Comparison of ENCODE assay signal across 27 cellular contexts in genomic region chrX:14235004-14235403, GRCh38.
DNase-seq lines count a peak whose midpoint lies in the region; ATAC-seq, FAIRE-seq and TF ChIP-seq lines count a peak whose summit lies in the region.
"Had no signal": no experiment of that assay in that cellular context is flagged by ENCODE, and none has a peak within 500 bp of the region (broad histone marks: within the 10 kb centered on the region; RNA-seq: fewer than 3 reads in every experiment).

No MANE protein-coding gene starts in this region.

- H3K27ac ChIP-seq in A549, result no peak overlapping the region
- H3K27ac ChIP-seq in HEK293 (ENCODE audit: extremely low read depth, low read depth, low read length), result no peak overlapping the region
- H3K27ac ChIP-seq in RWPE1, result no peak overlapping the region
- no peak overlapping the region for H3K27ac ChIP-seq in foreskin keratinocyte
- H3K27ac ChIP-seq: body of pancreas, psoas muscle, stomach, vagina had no signal

- H3K4me2 ChIP-seq in A549, result no peak overlapping the region

- intact Hi-C loops in activated CD4-positive, alpha-beta T cell treated with anti-CD3 and anti-CD28 coated beads, Interleukin-2, amount 10 ng/mL, durations not matched to agents 24 days and 14 days (cut with micrococcal nuclease), result no loop called here

- no peaks in the 10 kb centered on the region for H3K36me3 Mint-ChIP-seq in activated CD4-positive, alpha-beta T cell treated with anti-CD3 and anti-CD28 coated beads, Interleukin-2, amount 10 ng/mL, durations not matched to agents 24 days and 14 days (ENCODE audit: low read depth)
- H3K36me3 Mint-ChIP-seq in mesothelial cell of epicardium, result no peaks in the 10 kb centered on the region
- H3K36me3 Mint-ChIP-seq: activated CD4-positive, alpha-beta memory T cell treated with anti-CD3 and anti-CD28 coated beads for 36 hours; CD4-positive, CD25-positive, alpha-beta regulatory T cell had no signal

- H3K4me3 ChIP-seq in A549 (no peak overlapping the region), HEK293 (ENCODE audit: low read depth, low read length) (no peak overlapping the region)
- H3K4me3 ChIP-seq: body of pancreas, psoas muscle, stomach, vagina had no signal

- CTCF ChIA-PET in A549 (lab: Yijun Ruan, JAX) (no interaction called here), HEK293 (lab: Yijun Ruan, JAX) (no interaction called here), RWPE1 (lab: Yijun Ruan, JAX) (no interaction called here)

- no peak for TF ChIP-seq RAD21 in A549 (conservative IDR thresholded peaks at IDR 0.05 in 1 of 2, IDR thresholded peaks at IDR 0.05 in 1 of 2)

- H3K27ac Mint-ChIP-seq in activated CD4-positive, alpha-beta T cell treated with anti-CD3 and anti-CD28 coated beads, Interleukin-2, amount 10 ng/mL, durations not matched to agents 24 days and 14 days, result no peak overlapping the region
- no peak overlapping the region for H3K27ac Mint-ChIP-seq in mesothelial cell of epicardium
- H3K27ac Mint-ChIP-seq: activated CD4-positive, alpha-beta memory T cell treated with anti-CD3 and anti-CD28 coated beads for 36 hours; activated naive CD4-positive, alpha-beta T cell treated with anti-CD3 and anti-CD28 coated beads for 36 hours; CD4-positive, CD25-positive, alpha-beta regulatory T cell; naive thymus-derived CD4-positive, alpha-beta T cell had no signal

- POLR2A ChIA-PET in A549 (lab: Yijun Ruan, JAX), result no interaction called here
- POLR2A ChIA-PET in HEK293 (lab: Yijun Ruan, JAX), result no interaction called here
- POLR2A ChIA-PET in RWPE1 (lab: Yijun Ruan, JAX; ENCODE audit: low non-redundant PET), result no interaction called here

- no peaks in the 10 kb centered on the region for H3K27me3 Mint-ChIP-seq in activated CD4-positive, alpha-beta T cell treated with anti-CD3 and anti-CD28 coated beads, Interleukin-2, amount 10 ng/mL, durations not matched to agents 24 days and 14 days
- H3K27me3 Mint-ChIP-seq in mesothelial cell of epicardium (ENCODE audit: low read depth), result no peaks in the 10 kb centered on the region
- H3K27me3 Mint-ChIP-seq: activated CD4-positive, alpha-beta memory T cell treated with anti-CD3 and anti-CD28 coated beads for 36 hours; CD4-positive, CD25-positive, alpha-beta regulatory T cell; naive thymus-derived CD4-positive, alpha-beta T cell had no signal

- H3K36me3 ChIP-seq in HEK293 (ENCODE audit: control insufficient read depth in 2 of 2, insufficient read depth in 1 of 2, low read length in 2 of 2), result no peaks in the 10 kb centered on the region
- H3K36me3 ChIP-seq: stomach, vagina had no signal

- TF ChIP-seq CTCF in A549 (IDR thresholded peaks at IDR 0.05) (no peak), HEK293 (tag by site-specific recombination; IDR thresholded peaks at IDR 0.05) (no peak), RWPE1 (conservative IDR thresholded peaks at IDR 0.05; ENCODE audit: low read depth) (no peak), foreskin keratinocyte (conservative IDR thresholded peaks at IDR 0.05) (no peak), mesothelial cell of epicardium (IDR thresholded peaks at IDR 0.05; ENCODE audit: unreplicated experiment) (no peak)

- DNase-seq in A549 (ENCODE audit: low read depth in 1 of 2, low spot score in 1 of 2), result no peak
- peak; percentile 0 for DNase-seq in RWPE1 (ENCODE audit: low spot score)
- peak in 1 of 2 donors; percentile 11 for DNase-seq in foreskin keratinocyte
- no peak for DNase-seq in activated CD4-positive, alpha-beta T cell treated with anti-CD3 and anti-CD28 coated beads, Interleukin-2, amount 10 ng/mL, durations not matched to agents 24 days and 14 days
- DNase-seq in mesothelial cell of epicardium (ENCODE audit: low spot score in 2 of 2, unreplicated experiment in 2 of 2), result no peak
- no peak for DNase-seq in NK-92 (lab: John Stamatoyannopoulos, UW; ENCODE audit: unreplicated experiment)
- DNase-seq: activated CD4-positive, alpha-beta memory T cell treated with anti-CD3 and anti-CD28 coated beads for 36 hours; activated CD4-positive, CD25-positive, alpha-beta regulatory T cell treated with anti-CD3 and anti-CD28 coated beads, Interleukin-2, amount 50 U/mL, for 72 hours; activated naive CD4-positive, alpha-beta T cell treated with anti-CD3 and anti-CD28 coated beads for 36 hours; AML-193; body of pancreas; CD4-positive, CD25-positive, alpha-beta regulatory T cell; DMS 273 treated with DMSO at 0.1 percent for 48 hours; EL; HCEC 1CT; naive thymus-derived CD4-positive, alpha-beta T cell; NCI-H1105; NCI-H187; NCI-H510A treated with DMSO at 0.1 percent for 48 hours; nucleus accumbens; psoas muscle; stimulated activated CD4-positive, alpha-beta T cell treated with anti-CD3 and anti-CD28 coated beads, Interleukin-4, amount 100 ng/mL, for 1 hour; stomach had no signal

- H3K4me1 ChIP-seq in A549 (no peaks in the 10 kb centered on the region), HEK293 (ENCODE audit: control insufficient read depth, insufficient read depth, low read length) (no peaks in the 10 kb centered on the region), foreskin keratinocyte (no peaks in the 10 kb centered on the region)
- H3K4me1 ChIP-seq: body of pancreas, psoas muscle, stomach, vagina had no signal

- H3K9me3 ChIP-seq in A549 (no peaks in the 10 kb centered on the region), HEK293 (ENCODE audit: control insufficient read depth, insufficient read depth, low read depth, low read length) (no peaks in the 10 kb centered on the region)
- H3K9me3 ChIP-seq: body of pancreas, stomach, vagina had no signal

- TF ChIP-seq EP300 in A549 (IDR thresholded peaks at IDR 0.05), result no peak

- H3K4me1 Mint-ChIP-seq in activated CD4-positive, alpha-beta T cell treated with anti-CD3 and anti-CD28 coated beads, Interleukin-2, amount 10 ng/mL, durations not matched to agents 24 days and 14 days, result no peaks in the 10 kb centered on the region
- no peaks in the 10 kb centered on the region for H3K4me1 Mint-ChIP-seq in mesothelial cell of epicardium
- H3K4me1 Mint-ChIP-seq: CD4-positive, CD25-positive, alpha-beta regulatory T cell; naive thymus-derived CD4-positive, alpha-beta T cell had no signal

- no peaks in the 10 kb centered on the region for H3K27me3 ChIP-seq in foreskin keratinocyte
- H3K27me3 ChIP-seq: body of pancreas, stomach, vagina had no signal

- ATAC-seq in A549, result no peak
- peak; percentile 42 for ATAC-seq in foreskin keratinocyte
- no peak for ATAC-seq in HG02885 (IDR thresholded peaks at IDR 0.05; ENCODE audit: poor library complexity, unreplicated experiment)
- ATAC-seq: body of pancreas; naive thymus-derived CD4-positive, alpha-beta T cell; psoas muscle; Right ventricle myocardium inferior had no signal

- WGBS in A549 (ENCODE audit: missing lambda C conversion rate), result 28% methylated on average over 3 of the region's 3 CpGs

- no peak for TF ChIP-seq POLR2A in A549 (IDR thresholded peaks at IDR 0.05; ENCODE audit: low read length)

- H3K4me3 Mint-ChIP-seq in activated CD4-positive, alpha-beta T cell treated with anti-CD3 and anti-CD28 coated beads, Interleukin-2, amount 10 ng/mL, durations not matched to agents 24 days and 14 days, result no peak overlapping the region
- H3K4me3 Mint-ChIP-seq in mesothelial cell of epicardium, result no peak overlapping the region
- H3K4me3 Mint-ChIP-seq: activated CD4-positive, alpha-beta memory T cell treated with anti-CD3 and anti-CD28 coated beads for 36 hours; activated naive CD4-positive, alpha-beta T cell treated with anti-CD3 and anti-CD28 coated beads for 36 hours; CD4-positive, CD25-positive, alpha-beta regulatory T cell; naive thymus-derived CD4-positive, alpha-beta T cell had no signal

- no peaks in the 10 kb centered on the region for H3K9me3 Mint-ChIP-seq in activated CD4-positive, alpha-beta T cell treated with anti-CD3 and anti-CD28 coated beads, Interleukin-2, amount 10 ng/mL, durations not matched to agents 24 days and 14 days
- peaks cover 54% of the 10 kb centered on the region for H3K9me3 Mint-ChIP-seq in mesothelial cell of epicardium
- H3K9me3 Mint-ChIP-seq: activated CD4-positive, alpha-beta memory T cell treated with anti-CD3 and anti-CD28 coated beads for 36 hours; activated naive CD4-positive, alpha-beta T cell treated with anti-CD3 and anti-CD28 coated beads for 36 hours had no signal

- no peak for FAIRE-seq in A549 (lab: Jason Lieb, UNC)

TF ChIP-seq in A549, 52 proteins besides CTCF, POLR2A, EP300 and RAD21 (continues in another document):
- TF ChIP-seq KDM5A (IDR thresholded peaks at IDR 0.05) (no peak), ZFP36 (IDR thresholded peaks at IDR 0.05; ENCODE audit: borderline replicate concordance, partially characterized antibody) (no peak), EHMT2 (IDR thresholded peaks at IDR 0.05; ENCODE audit: low read depth) (no peak), POLR2AphosphoS2 (conservative IDR thresholded peaks at IDR 0.05; ENCODE audit: low read length) (no peak)

TF ChIP-seq in HEK293, 187 proteins besides CTCF, POLR2A, EP300 and RAD21 (continues in another document):
- TF ChIP-seq REST (tag by site-specific recombination; IDR thresholded peaks at IDR 0.05), result peak; percentile 88

Comparison
In these comparisons a context has a peak if more than half of its experiments do, and no peak if none do; other contexts are left out.
1. Of the 5 proteins assayed by ChIP-seq in both HEK293 and A549: peak only in HEK293: none; only in A549: none; in both: REST; in neither: 4.